Comparison of ENCODE assay signal across 11 cellular contexts in the genomic region with DNA sequence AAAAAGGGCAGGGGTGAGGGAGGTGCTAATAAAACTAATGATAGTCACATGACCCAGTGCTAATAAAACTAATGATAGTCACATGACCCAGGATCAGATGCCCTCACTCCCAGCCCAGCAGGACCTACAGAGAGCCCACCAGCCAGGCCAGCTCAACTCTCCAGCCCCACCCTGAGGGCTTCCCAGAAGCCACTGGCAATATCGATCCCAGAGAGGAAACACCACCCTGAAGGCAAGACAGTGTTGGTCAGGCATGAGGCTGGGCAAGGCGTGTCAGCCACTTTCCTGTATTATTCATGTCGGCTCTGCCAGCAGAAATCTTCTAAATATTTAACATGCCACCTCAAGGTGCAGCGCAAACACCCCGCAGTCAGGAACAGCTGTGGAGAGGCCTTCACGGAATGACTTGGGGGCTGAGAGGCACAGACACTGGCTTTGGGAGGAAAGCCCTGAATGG. TPM values are rescaled to one million over a fixed set of nuclear protein-coding genes. Genes with fewer than 3 reads are reported as not detected.
DNase-seq lines count a peak whose midpoint lies in the region; ATAC-seq and TF ChIP-seq lines count a peak whose summit lies in the region.
"Had no signal": no experiment of that assay in that cellular context is flagged by ENCODE, and none has a peak within 500 bp of the region (broad histone marks: within the 10 kb centered on the region; RNA-seq: fewer than 3 reads in every experiment).

No MANE protein-coding gene starts in this region.

- POLR2A ChIA-PET in CD4-positive, alpha-beta memory T cell (lab: Charles Lee; ENCODE audit: partially characterized antibody), result no interaction called here

- no peak for DNase-seq in CD4-positive, alpha-beta memory T cell
- DNase-seq in ELF-1 (ENCODE audit: low read depth, low spot score), result peak; percentile 32
- no peak for DNase-seq in central memory CD8-positive, alpha-beta T cell (ENCODE audit: low spot score in 2 of 2)
- peak; percentile 12 for DNase-seq in nephron progenitor cell
- DNase-seq: NCI-H1694 had no signal

- CTCF ChIA-PET in CD4-positive, alpha-beta memory T cell (lab: Charles Lee; ENCODE audit: partially characterized antibody), result no interaction called here

- no peak overlapping the region for H3K27ac ChIP-seq in CD4-positive, alpha-beta memory T cell (ENCODE audit: low read depth, low read length)
- H3K27ac ChIP-seq: HL-60, pancreas had no signal

- no peak for TF ChIP-seq CTCF in nephron progenitor cell (IDR thresholded peaks at IDR 0.05)

- H3K9me3 Mint-ChIP-seq in CD4-positive, alpha-beta memory T cell, result peaks cover under 1 to 15% (median 8%) of the 10 kb centered on the region in 8 donors
- peaks cover 4% of the 10 kb centered on the region for H3K9me3 Mint-ChIP-seq in central memory CD8-positive, alpha-beta T cell
- peaks cover 10% of the 10 kb centered on the region for H3K9me3 Mint-ChIP-seq in nephron progenitor cell

- no peak overlapping the region for H3K27ac Mint-ChIP-seq in CD4-positive, alpha-beta memory T cell
- H3K27ac Mint-ChIP-seq in central memory CD8-positive, alpha-beta T cell (ENCODE audit: low read depth), result no peak overlapping the region
- H3K27ac Mint-ChIP-seq in nephron progenitor cell, result no peak overlapping the region

- peaks cover 5% of the 10 kb centered on the region for H3K4me1 ChIP-seq in CD4-positive, alpha-beta memory T cell (ENCODE audit: insufficient read depth, low read length)

- peak overlapping the region; percentile 37 to 82 (median 66) for H3K4me3 Mint-ChIP-seq in CD4-positive, alpha-beta memory T cell
- H3K4me3 Mint-ChIP-seq in central memory CD8-positive, alpha-beta T cell, result peak overlapping the region; percentile 61
- H3K4me3 Mint-ChIP-seq in nephron progenitor cell, result peak overlapping the region; percentile 88

- H3K27me3 ChIP-seq in CD4-positive, alpha-beta memory T cell (ENCODE audit: insufficient read depth, low read length), result peaks cover 26% of the 10 kb centered on the region
- H3K27me3 ChIP-seq: pancreas had no signal

- H3K9me3 ChIP-seq in CD4-positive, alpha-beta memory T cell (ENCODE audit: control insufficient read depth in 1 of 2, low read length in 2 of 2), result no peaks in the 10 kb centered on the region
- H3K9me3 ChIP-seq: HAP-1, pancreas had no signal

- peaks cover 2 to 3% of the 10 kb centered on the region in 2 donors for H3K36me3 Mint-ChIP-seq in CD4-positive, alpha-beta memory T cell
- no peaks in the 10 kb centered on the region for H3K36me3 Mint-ChIP-seq in central memory CD8-positive, alpha-beta T cell (ENCODE audit: insufficient read depth)
- H3K36me3 Mint-ChIP-seq in nephron progenitor cell (ENCODE audit: low read depth), result no peaks in the 10 kb centered on the region

- H3K4me1 Mint-ChIP-seq in CD4-positive, alpha-beta memory T cell, result peaks cover 8 to 19% (median 14%) of the 10 kb centered on the region in 4 donors
- H3K4me1 Mint-ChIP-seq in central memory CD8-positive, alpha-beta T cell, result peaks cover 10% of the 10 kb centered on the region
- H3K4me1 Mint-ChIP-seq in nephron progenitor cell, result peaks cover 36% of the 10 kb centered on the region

- intact Hi-C loops in CD4-positive, alpha-beta memory T cell (cut with micrococcal nuclease), result no loop called here

- H3K36me3 ChIP-seq in CD4-positive, alpha-beta memory T cell (ENCODE audit: insufficient read depth, low read length), result no peaks in the 10 kb centered on the region
- H3K36me3 ChIP-seq: HAP-1, pancreas had no signal

- H3K4me3 ChIP-seq in CD4-positive, alpha-beta memory T cell (ENCODE audit: low read length in 2 of 2), result no peak overlapping the region

- no peak for ATAC-seq in central memory CD8-positive, alpha-beta T cell (replicated peaks; ENCODE audit: extremely low read depth, poor library complexity, severe bottlenecking)
- ATAC-seq in GM21423 (IDR thresholded peaks at IDR 0.05; ENCODE audit: unreplicated experiment) (no peak), HG03039 (IDR thresholded peaks at IDR 0.05; ENCODE audit: unreplicated experiment) (no peak), GM21529 (IDR thresholded peaks at IDR 0.05; ENCODE audit: unreplicated experiment) (no peak)

- H3K27me3 Mint-ChIP-seq in CD4-positive, alpha-beta memory T cell, result peaks cover 36 to 52% of the 10 kb centered on the region in 2 donors
- H3K27me3 Mint-ChIP-seq in central memory CD8-positive, alpha-beta T cell, result peaks cover 75% of the 10 kb centered on the region
- peaks cover 89% of the 10 kb centered on the region for H3K27me3 Mint-ChIP-seq in nephron progenitor cell (ENCODE audit: low read depth, poor library complexity)

RNA-seq across cellular contexts. Expression of gene REEP1, which starts 1.5 kb away (rescaled TPM):
- total RNA-seq in CD4-positive, alpha-beta memory T cell, result under 1 TPM in 1 of 2 experiments, not detected in 1; 0.15 TPM
- polyA plus RNA-seq in CD4-positive, alpha-beta memory T cell, result not detected

Comparison
In these comparisons a context has a peak if more than half of its experiments do, and no peak if none do; other contexts are left out.
1. DNase-seq: peak in ELF-1 (single experiment) and nephron progenitor cell (single experiment); none in CD4-positive, alpha-beta memory T cell (0 of 5) and central memory CD8-positive, alpha-beta T cell (0 of 2).
2. Peak in every context shown above with its lines, with median percentiles within 50 percentile points of each other: H3K4me3 Mint-ChIP-seq.